21 cellular contexts compared by ENCODE assay signal in the genomic region with DNA sequence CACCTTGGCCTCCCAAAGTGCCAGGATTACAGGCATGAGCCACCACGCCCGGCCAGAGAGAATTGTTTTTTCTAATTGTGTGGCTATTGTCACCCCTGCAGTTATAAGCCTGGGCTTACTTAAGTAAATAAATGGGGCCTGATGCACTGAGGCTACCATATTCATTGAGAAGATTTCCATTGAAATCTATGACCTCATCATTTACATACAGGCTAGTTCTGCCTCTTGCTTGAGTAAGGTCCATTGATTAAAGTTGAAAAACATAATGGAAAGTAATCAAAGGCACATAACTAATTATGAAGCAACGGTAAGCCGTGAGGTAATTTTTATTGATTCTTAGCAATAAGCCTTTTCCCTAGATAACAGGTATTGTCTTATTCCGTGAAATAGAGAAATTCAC.
"Had no signal": no experiment of that assay in that cellular context is flagged by ENCODE, and none has a peak within 500 bp of the region (broad histone marks: within the 10 kb centered on the region; RNA-seq: fewer than 3 reads in every experiment).

No MANE protein-coding gene starts in this region.

- H3K4me1 ChIP-seq: colonic mucosa, esophagus squamous epithelium, gastrocnemius medialis, left lung, lower lobe of right lung had no signal

- H3K27ac ChIP-seq: colonic mucosa, epithelial cell of prostate, esophagus squamous epithelium, gastrocnemius medialis, heart right ventricle, left lung, lower lobe of right lung had no signal

- H3K4me3 ChIP-seq: colonic mucosa, esophagus squamous epithelium, gastrocnemius medialis, heart right ventricle, left lung, lower lobe of right lung, mucosa of descending colon had no signal

- H3K36me3 ChIP-seq: colonic mucosa, esophagus squamous epithelium, gastrocnemius medialis, heart right ventricle, left lung, lower lobe of right lung had no signal

- DNase-seq: colonic mucosa; cortex of kidney; effector CD8-positive, alpha-beta T cell; effector memory CD8-positive, alpha-beta T cell; endodermal cell; erythroblast; esophagus squamous epithelium; foreskin fibroblast; gastrocnemius medialis; glutamatergic neuron; head of caudate nucleus; heart right ventricle; hippocampal formation; left cardiac atrium; left ventricle myocardium superior; lower lobe of right lung; mesenchymal stem cell; mucosa of descending colon; naive B cell had no signal

- H3K9me3 ChIP-seq: colonic mucosa, esophagus squamous epithelium, gastrocnemius medialis, lower lobe of right lung, mucosa of descending colon had no signal
